ENCODE assay signal across 8 cellular contexts in genomic region chr16:66947302-66948033, GRCh38. TPM values are rescaled to one million over a fixed set of nuclear protein-coding genes. Genes with fewer than 3 reads are reported as not detected.
DNase-seq lines count a peak whose midpoint lies in the region; ATAC-seq and TF ChIP-seq lines count a peak whose summit lies in the region.

No MANE protein-coding gene starts in this region.

- CTCF ChIA-PET in activated CD8-positive, alpha-beta memory T cell treated with anti-CD3 and anti-CD28 coated beads, Interleukin-2, amount 10 ng/mL, durations not matched to agents 7 days and 5 days (lab: Charles Lee): interaction anchor here (0.5 to 6.0 kb wide), 22 partner anchors 11 to 279 kb away, joined by 3 to 34 read pairs (median 4); partner anchors contain the start of genes CES3, CIAO2B and TMEM208

- peak overlapping the region; percentile 57 for H3K27ac Mint-ChIP-seq in activated CD8-positive, alpha-beta memory T cell treated with anti-CD3 and anti-CD28 coated beads, Interleukin-2, amount 10 ng/mL, durations not matched to agents 7 days and 5 days
- H3K27ac Mint-ChIP-seq in endothelial cell (ENCODE audit: unreplicated experiment): no peak overlapping the region

- H3K27me3 ChIP-seq in mononuclear cell (ENCODE audit: insufficient read depth, low read length): peaks cover 38% of the 10 kb centered on the region

- peak; percentile 69 for ATAC-seq in GM18868 (IDR thresholded peaks at IDR 0.05; ENCODE audit: unreplicated experiment)
- ATAC-seq in activated CD8-positive, alpha-beta memory T cell treated with anti-CD3 and anti-CD28 coated beads, Interleukin-2, amount 10 ng/mL, durations not matched to agents 7 days and 5 days: peak; percentile 88

- H3K4me1 ChIP-seq in mononuclear cell (ENCODE audit: insufficient read depth, low read length): peaks cover 16% of the 10 kb centered on the region

- H3K9me3 Mint-ChIP-seq in activated CD8-positive, alpha-beta memory T cell treated with anti-CD3 and anti-CD28 coated beads, Interleukin-2, amount 10 ng/mL, durations not matched to agents 7 days and 5 days (ENCODE audit: low read depth): peaks cover 3% of the 10 kb centered on the region
- no peaks in the 10 kb centered on the region for H3K9me3 Mint-ChIP-seq in endothelial cell (ENCODE audit: unreplicated experiment)

- peak; percentile 92 for TF ChIP-seq CTCF in endothelial cell (IDR thresholded peaks at IDR 0.05; ENCODE audit: unreplicated experiment)

- DNase-seq in AG08396 (ENCODE audit: low spot score) (peak; percentile 88), HK-2 (ENCODE audit: unreplicated experiment) (peak; percentile 80), NOMO-1 treated with dmso at 0.1 percent for 144 hours (lab: John Stamatoyannopoulos, UW; ENCODE audit: unreplicated experiment) (peak; percentile 57), endothelial cell (ENCODE audit: low spot score) (peak; percentile 80)
- peak; percentile 92 for DNase-seq in activated CD8-positive, alpha-beta memory T cell treated with anti-CD3 and anti-CD28 coated beads, Interleukin-2, amount 10 ng/mL, durations not matched to agents 7 days and 5 days
- peak; percentile 62 to 65 for DNase-seq in stimulated activated CD8-positive, alpha-beta memory T cell treated with anti-CD3 and anti-CD28 coated beads, Interleukin-15, amount 100 ng/mL, for 48 hours (ENCODE audit: low read depth in 2 of 2)

- H3K27me3 Mint-ChIP-seq in activated CD8-positive, alpha-beta memory T cell treated with anti-CD3 and anti-CD28 coated beads, Interleukin-2, amount 10 ng/mL, durations not matched to agents 7 days and 5 days: peaks cover 21% of the 10 kb centered on the region
- no peaks in the 10 kb centered on the region for H3K27me3 Mint-ChIP-seq in endothelial cell (ENCODE audit: unreplicated experiment)

- H3K36me3 Mint-ChIP-seq in activated CD8-positive, alpha-beta memory T cell treated with anti-CD3 and anti-CD28 coated beads, Interleukin-2, amount 10 ng/mL, durations not matched to agents 7 days and 5 days: peaks cover 16% of the 10 kb centered on the region
- H3K36me3 Mint-ChIP-seq in endothelial cell (ENCODE audit: low read depth, unreplicated experiment): peaks cover 6% of the 10 kb centered on the region

- H3K4me1 Mint-ChIP-seq in activated CD8-positive, alpha-beta memory T cell treated with anti-CD3 and anti-CD28 coated beads, Interleukin-2, amount 10 ng/mL, durations not matched to agents 7 days and 5 days: peaks cover 33% of the 10 kb centered on the region
- peaks cover 5% of the 10 kb centered on the region for H3K4me1 Mint-ChIP-seq in endothelial cell (ENCODE audit: unreplicated experiment)

- peak overlapping the region; percentile 37 for H3K4me3 ChIP-seq in mononuclear cell (ENCODE audit: low read length)

- no peaks in the 10 kb centered on the region for H3K9me3 ChIP-seq in mononuclear cell (ENCODE audit: low read depth, low read length)

- peak overlapping the region; percentile 79 for H3K4me3 Mint-ChIP-seq in activated CD8-positive, alpha-beta memory T cell treated with anti-CD3 and anti-CD28 coated beads, Interleukin-2, amount 10 ng/mL, durations not matched to agents 7 days and 5 days
- H3K4me3 Mint-ChIP-seq in endothelial cell (ENCODE audit: unreplicated experiment): no peak overlapping the region

RNA-seq across cellular contexts. Expression of gene CES2, which starts 12.2 kb away (rescaled TPM):
- total RNA-seq in activated CD8-positive, alpha-beta memory T cell treated with anti-CD3 and anti-CD28 coated beads, Interleukin-2, amount 10 ng/mL, durations not matched to agents 7 days and 5 days: 10 to 100 TPM; 34.1 to 35.5 TPM
- total RNA-seq in endothelial cell (ENCODE audit: unreplicated experiment) (26.7 TPM), mononuclear cell (23.8 TPM)

RNA-seq across cellular contexts. Expression of gene CIAO2B, which starts 13.3 kb away (rescaled TPM):
- total RNA-seq in activated CD8-positive, alpha-beta memory T cell treated with anti-CD3 and anti-CD28 coated beads, Interleukin-2, amount 10 ng/mL, durations not matched to agents 7 days and 5 days: 100 to 1,000 TPM; 124 to 131 TPM
- total RNA-seq in endothelial cell (ENCODE audit: unreplicated experiment): 38.8 TPM
- 21.2 TPM for total RNA-seq in mononuclear cell

RNA-seq across cellular contexts. Expression of gene CES3, which starts 13.6 kb away (rescaled TPM):
- 1 to 10 TPM; 2.3 to 4.5 TPM for total RNA-seq in activated CD8-positive, alpha-beta memory T cell treated with anti-CD3 and anti-CD28 coated beads, Interleukin-2, amount 10 ng/mL, durations not matched to agents 7 days and 5 days
- total RNA-seq in endothelial cell (ENCODE audit: unreplicated experiment): 2.5 TPM
- total RNA-seq in mononuclear cell: 0.63 TPM

RNA-seq across cellular contexts. Expression of gene RRAD, which starts 22.1 kb away (rescaled TPM):
- 1 to 10 TPM in 1 of 2 experiments, under 1 TPM in 1; 0.55 to 2.5 TPM for total RNA-seq in activated CD8-positive, alpha-beta memory T cell treated with anti-CD3 and anti-CD28 coated beads, Interleukin-2, amount 10 ng/mL, durations not matched to agents 7 days and 5 days
- not detected for total RNA-seq in endothelial cell (ENCODE audit: unreplicated experiment)
- total RNA-seq in mononuclear cell: 1.3 TPM

RNA-seq across cellular contexts. Expression of gene CDH16, which starts 28.8 kb away (rescaled TPM):
- total RNA-seq in activated CD8-positive, alpha-beta memory T cell treated with anti-CD3 and anti-CD28 coated beads, Interleukin-2, amount 10 ng/mL, durations not matched to agents 7 days and 5 days: not detected
- total RNA-seq in endothelial cell (ENCODE audit: unreplicated experiment): not detected
- total RNA-seq in mononuclear cell: not detected

Comparison
In these comparisons a context has a peak if more than half of its experiments do, and no peak if none do; other contexts are left out.
1. Peak in every context shown above with its lines: DNase-seq, ATAC-seq and H3K4me3 ChIP-seq.